8 cellular contexts compared by ENCODE assay signal in genomic region chr16:85611455-85612190, GRCh38. TPM values are rescaled to one million over a fixed set of nuclear protein-coding genes. Genes with fewer than 3 reads are reported as not detected.
DNase-seq lines count a peak whose midpoint lies in the region; ATAC-seq and TF ChIP-seq lines count a peak whose summit lies in the region.

No MANE protein-coding gene starts in this region.

- H3K9ac ChIP-seq in GM23248 (peak overlapping the region; percentile 86), endocrine pancreas (ENCODE audit: control insufficient read depth, insufficient read depth, low read length) (peak overlapping the region; percentile 23)

- peak; percentile 97 for DNase-seq in GM23248
- DNase-seq in NCI-H446 treated with DMSO at 0.1 percent for 48 hours (lab: John Stamatoyannopoulos, UW), result peak; percentile 75
- DNase-seq in activated CD4-positive, alpha-beta T cell treated with anti-CD3 and anti-CD28 coated beads, Interleukin-2, amount 50 U/mL, for 4 hours, result peak; percentile 42
- DNase-seq in lung (ENCODE audit: low spot score), result peak; percentile 81
- peak; percentile 14 to 32 for DNase-seq in stimulated activated CD8-positive, alpha-beta memory T cell treated with anti-CD3 and anti-CD28 coated beads, Interleukin-15, amount 100 ng/mL, for 4 hours (ENCODE audit: low read depth in 2 of 2)

- H3K79me2 ChIP-seq in ACC112 (ENCODE audit: control insufficient read depth, insufficient read depth, low read length, unreplicated experiment), result no peaks in the 10 kb centered on the region
- H3K79me2 ChIP-seq in GM23248 (ENCODE audit: insufficient read depth), result peaks cover 60% of the 10 kb centered on the region

- peak overlapping the region; percentile 92 for H3K4me3 ChIP-seq in ACC112 (ENCODE audit: low read depth, low read length)
- peak overlapping the region; percentile 66 for H3K4me3 ChIP-seq in GM23248
- H3K4me3 ChIP-seq in endocrine pancreas (ENCODE audit: control insufficient read depth, insufficient read depth, low read length), result no peak overlapping the region
- peak overlapping the region; percentile 41 for H3K4me3 ChIP-seq in lung

- H3K9me3 ChIP-seq in GM23248 (ENCODE audit: low read depth), result no peaks in the 10 kb centered on the region
- H3K9me3 ChIP-seq in endocrine pancreas (ENCODE audit: control insufficient read depth, low read length), result no peaks in the 10 kb centered on the region
- no peaks in the 10 kb centered on the region for H3K9me3 ChIP-seq in lung (ENCODE audit: control insufficient read depth in 2 of 2, insufficient read depth in 1 of 2, low read length in 1 of 2)

- H3K27me3 ChIP-seq in ACC112 (ENCODE audit: insufficient read depth, low read length) (no peaks in the 10 kb centered on the region), GM23248 (replicated peaks; ENCODE audit: insufficient read depth) (no peaks in the 10 kb centered on the region), endocrine pancreas (ENCODE audit: control insufficient read depth, insufficient read depth, low read length) (no peaks in the 10 kb centered on the region), lung (ENCODE audit: control insufficient read depth, insufficient read depth) (no peaks in the 10 kb centered on the region)

- H3K27ac ChIP-seq in ACC112 (ENCODE audit: low read depth, low read length) (peak overlapping the region; percentile 88), GM23248 (peak overlapping the region; percentile 94), lung (ENCODE audit: low read depth in 1 of 2, low read length in 1 of 2) (peak overlapping the region; percentile 92 to 98)

- 1 to 3% methylated on average over 26 to 77 of the region's 83 CpGs for WGBS in GM23248 (ENCODE audit: low coverage in 1 of 2, low lambda C conversion rate in 2 of 2, missing lambda C conversion rate in 2 of 2), 2 experiments
- 1% methylated on average over 50 to 83 of the region's 83 CpGs for WGBS in lung, 2 donors

- peak; percentile 24 for ATAC-seq in lung (ENCODE audit: insufficient read depth, low FRiP score)
- ATAC-seq in GM21423 (IDR thresholded peaks at IDR 0.05; ENCODE audit: unreplicated experiment), result no peak

- peak overlapping the region; percentile 81 for H3K4me2 ChIP-seq in GM23248 (ENCODE audit: unreplicated experiment)

- H2AFZ ChIP-seq in ACC112 (ENCODE audit: low read length, unreplicated experiment) (peak overlapping the region; percentile 74), GM23248 (no peak overlapping the region)

- no peaks in the 10 kb centered on the region; the same call in 1 of the 2 replicates for H3F3A ChIP-seq in GM23248 (ENCODE audit: insufficient read depth)

- in situ Hi-C loops in GM23248 (cut with MboI), result no loop called here

- no peak for TF ChIP-seq CTCF in lung (IDR thresholded peaks at IDR 0.05; ENCODE audit: control extremely low read depth, extremely low read depth)

- H4K20me1 ChIP-seq in GM23248 (ENCODE audit: insufficient read depth), result peaks cover 6% of the 10 kb centered on the region; the same call in 1 of the 2 replicates

- H3K36me3 ChIP-seq in ACC112 (ENCODE audit: insufficient read depth, low read length) (no peaks in the 10 kb centered on the region), GM23248 (ENCODE audit: low read depth) (no peaks in the 10 kb centered on the region), endocrine pancreas (ENCODE audit: control insufficient read depth, insufficient read depth, low read length) (no peaks in the 10 kb centered on the region), lung (ENCODE audit: control insufficient read depth in 2 of 2, insufficient read depth in 2 of 2, low read length in 2 of 2) (no peaks in the 10 kb centered on the region)

- peaks cover 16% of the 10 kb centered on the region for H3K4me1 ChIP-seq in ACC112 (ENCODE audit: control insufficient read depth, insufficient read depth, low read length, unreplicated experiment)
- H3K4me1 ChIP-seq in GM23248 (ENCODE audit: insufficient read depth), result peaks cover 22% of the 10 kb centered on the region
- H3K4me1 ChIP-seq in endocrine pancreas (ENCODE audit: control insufficient read depth, insufficient read depth, low read length), result no peaks in the 10 kb centered on the region
- peaks cover 4 to 36% of the 10 kb centered on the region in 2 donors for H3K4me1 ChIP-seq in lung (ENCODE audit: control insufficient read depth in 2 of 2, insufficient read depth in 2 of 2, low read length in 2 of 2)

- no peaks in the 10 kb centered on the region for H3K9me2 ChIP-seq in GM23248 (ENCODE audit: insufficient read depth)

RNA-seq across cellular contexts. Expression of gene GSE1, which starts 1.5 kb away (rescaled TPM):
- total RNA-seq in GM23248 (2014; rRNA removed; shearing (Covaris generic)), result 35.1 and 46.3 TPM in 2 replicates
- polyA plus RNA-seq in GM23248 (2016; fragmentation: Nextera tagmentation; extraction: Ambion mirVana) (10.6 and 11.6 TPM in 2 replicates), lung (10 to 100 TPM; 21.3 to 34.0 TPM)
- 100 to 1,000 TPM; 115 to 122 TPM for total RNA-seq in lung

Comparison
In these comparisons a context has a peak if more than half of its experiments do, and no peak if none do; other contexts are left out.
1. DNase-seq: peak in every context shown above with its lines; median percentile 97 in GM23248; 81 in lung; 75 in NCI-H446 treated with DMSO at 0.1 percent for 48 hours; 42 in activated CD4-positive, alpha-beta T cell treated with anti-CD3 and anti-CD28 coated beads, Interleukin-2, amount 50 U/mL, for 4 hours; 23 in stimulated activated CD8-positive, alpha-beta memory T cell treated with anti-CD3 and anti-CD28 coated beads, Interleukin-15, amount 100 ng/mL, for 4 hours.